ENCODE assay signal across 8 cellular contexts in genomic region chrX:57909595-57910286, GRCh38. TPM values are rescaled to one million over a fixed set of nuclear protein-coding genes. Genes with fewer than 3 reads are reported as not detected.
DNase-seq lines count a peak whose midpoint lies in the region; ATAC-seq and TF ChIP-seq lines count a peak whose summit lies in the region.
"Not testable (repeated sequence)": the region's sequence is repeated elsewhere in the genome, so short reads cannot be mapped to it uniquely, and the experiment has no call there.

No MANE protein-coding gene starts in this region.

- H3K4me2 ChIP-seq in OCI-LY1 (ENCODE audit: low read length), result peak overlapping the region; percentile 67

- not testable (repeated sequence) for H3F3A ChIP-seq in OCI-LY1 (ENCODE audit: insufficient read depth, low read length)

- H3K27ac ChIP-seq in OCI-LY1 (ENCODE audit: low read depth, low read length, poor library complexity, severe bottlenecking), result not testable (repeated sequence)
- H3K27ac ChIP-seq in epithelial cell of prostate, result peak overlapping the region; percentile 70

- H3K9ac ChIP-seq in OCI-LY1 (ENCODE audit: low read length), result peak overlapping the region; percentile 62; the same call in 1 of the 2 replicates

- TF ChIP-seq CTCF in OCI-LY1 (IDR thresholded peaks at IDR 0.05; ENCODE audit: low read length), result not testable (repeated sequence)

- H3K4me3 ChIP-seq in OCI-LY1 (ENCODE audit: low read depth, low read length, poor library complexity, severe bottlenecking), result peak overlapping the region; percentile 58

- H3K9me2 ChIP-seq in OCI-LY1 (ENCODE audit: low read depth, low read length), result not testable (repeated sequence)

- not testable (repeated sequence) for H3K27me3 ChIP-seq in OCI-LY1 (ENCODE audit: insufficient read depth, low read length)

- H3K36me3 ChIP-seq in OCI-LY1 (ENCODE audit: insufficient read depth, low read length), result not testable (repeated sequence)

- peak overlapping the region; percentile 71 for H3K27ac Mint-ChIP-seq in activated T-helper 2 cell treated with anti-CD3 and anti-CD28 coated beads, Interferon-gamma antibody, Interleukin-2, Interleukin-4, amounts not matched to agents 10 μg/mL and 5 μg/mL and 100 μg/mL, durations not matched to agents 14 hours and 24 hours and 36 hours

- intact Hi-C loops in activated T-helper 2 cell treated with anti-CD3 and anti-CD28 coated beads, Interferon-gamma antibody, Interleukin-2, Interleukin-4, amounts not matched to agents 10 μg/mL and 5 μg/mL and 100 μg/mL, durations not matched to agents 14 hours and 24 hours and 36 hours (cut with micrococcal nuclease), result loop anchor here (5.0 to 10.0 kb wide), 3 partner anchors 215 to 1097 kb away; partner anchors contain the start of gene ZXDB

- peak overlapping the region; percentile 69 for H3K4me3 Mint-ChIP-seq in activated T-helper 2 cell treated with anti-CD3 and anti-CD28 coated beads, Interferon-gamma antibody, Interleukin-2, Interleukin-4, amounts not matched to agents 10 μg/mL and 5 μg/mL and 100 μg/mL, durations not matched to agents 14 hours and 24 hours and 36 hours (ENCODE audit: low read depth)

- not testable (repeated sequence) for H2AFZ ChIP-seq in OCI-LY1 (ENCODE audit: low read length)

- H4K20me1 ChIP-seq in OCI-LY1 (ENCODE audit: insufficient read depth, low read length), result not testable (repeated sequence)

- peaks cover 18% of the 10 kb centered on the region for H3K36me3 Mint-ChIP-seq in activated T-helper 2 cell treated with anti-CD3 and anti-CD28 coated beads, Interferon-gamma antibody, Interleukin-2, Interleukin-4, amounts not matched to agents 10 μg/mL and 5 μg/mL and 100 μg/mL, durations not matched to agents 14 hours and 24 hours and 36 hours (ENCODE audit: low read depth)

- not testable (repeated sequence) for H3K9me3 Mint-ChIP-seq in activated T-helper 2 cell treated with anti-CD3 and anti-CD28 coated beads, Interferon-gamma antibody, Interleukin-2, Interleukin-4, amounts not matched to agents 10 μg/mL and 5 μg/mL and 100 μg/mL, durations not matched to agents 14 hours and 24 hours and 36 hours

- ATAC-seq in GM21447 (IDR thresholded peaks at IDR 0.05; ENCODE audit: unreplicated experiment), result peak; percentile 74
- peak; percentile 80 for ATAC-seq in HG03196 (IDR thresholded peaks at IDR 0.05; ENCODE audit: unreplicated experiment)
- peak; percentile 83 for ATAC-seq in stimulated activated naive CD8-positive, alpha-beta T cell treated with anti-CD3 and anti-CD28 coated beads, Interleukin-15, Interleukin-2, amounts not matched to agents 100 U/mL and 50 U/mL, for 24 hours

- not testable (repeated sequence) for H3K79me2 ChIP-seq in OCI-LY1 (ENCODE audit: insufficient read depth, low read length)

- peak; percentile 13 for DNase-seq in Daoy (ENCODE audit: low read depth)
- DNase-seq in activated T-helper 2 cell treated with anti-CD3 and anti-CD28 coated beads, Interferon-gamma antibody, Interleukin-2, Interleukin-4, amounts not matched to agents 10 μg/mL and 5 μg/mL and 100 μg/mL, durations not matched to agents 14 hours and 24 hours and 36 hours (ENCODE audit: low spot score), result peak; percentile 23
- DNase-seq in epithelial cell of prostate (ENCODE audit: low read depth, low spot score), result not testable (repeated sequence)
- peak; percentile 30 to 41 for DNase-seq in lung microvascular endothelial cell (ENCODE audit: low read depth in 2 of 2)
- DNase-seq in stimulated activated naive CD8-positive, alpha-beta T cell treated with anti-CD3 and anti-CD28 coated beads, Interleukin-15, Interleukin-2, amounts not matched to agents 100 U/mL and 50 U/mL, for 24 hours, result peak; percentile 11

- H3K27me3 Mint-ChIP-seq in activated T-helper 2 cell treated with anti-CD3 and anti-CD28 coated beads, Interferon-gamma antibody, Interleukin-2, Interleukin-4, amounts not matched to agents 10 μg/mL and 5 μg/mL and 100 μg/mL, durations not matched to agents 14 hours and 24 hours and 36 hours (ENCODE audit: low read depth), result not testable (repeated sequence)

- H3K4me1 Mint-ChIP-seq in activated T-helper 2 cell treated with anti-CD3 and anti-CD28 coated beads, Interferon-gamma antibody, Interleukin-2, Interleukin-4, amounts not matched to agents 10 μg/mL and 5 μg/mL and 100 μg/mL, durations not matched to agents 14 hours and 24 hours and 36 hours (ENCODE audit: low read depth), result peaks cover 27% of the 10 kb centered on the region

- peaks cover 44% of the 10 kb centered on the region for H3K4me1 ChIP-seq in OCI-LY1 (ENCODE audit: insufficient read depth, low read length, severe bottlenecking)

- not testable (repeated sequence) for H3K9me3 ChIP-seq in OCI-LY1 (ENCODE audit: low read length)

RNA-seq across cellular contexts. Expression of gene ZXDA, which starts 0.5 kb away (rescaled TPM):
- total RNA-seq in Daoy (2014; rRNA removed; shearing (Covaris generic)), result 2.1 and 2.4 TPM in 2 replicates
- 3.4 and 3.9 TPM in 2 replicates for total RNA-seq in activated T-helper 2 cell treated with anti-CD3 and anti-CD28 coated beads, Interferon-gamma antibody, Interleukin-2, Interleukin-4, amounts not matched to agents 10 μg/mL and 5 μg/mL and 100 μg/mL, durations not matched to agents 14 hours and 24 hours and 36 hours
- total RNA-seq in lung microvascular endothelial cell, result 6.1 and 11.1 TPM in 2 replicates
